In the genomic region with DNA sequence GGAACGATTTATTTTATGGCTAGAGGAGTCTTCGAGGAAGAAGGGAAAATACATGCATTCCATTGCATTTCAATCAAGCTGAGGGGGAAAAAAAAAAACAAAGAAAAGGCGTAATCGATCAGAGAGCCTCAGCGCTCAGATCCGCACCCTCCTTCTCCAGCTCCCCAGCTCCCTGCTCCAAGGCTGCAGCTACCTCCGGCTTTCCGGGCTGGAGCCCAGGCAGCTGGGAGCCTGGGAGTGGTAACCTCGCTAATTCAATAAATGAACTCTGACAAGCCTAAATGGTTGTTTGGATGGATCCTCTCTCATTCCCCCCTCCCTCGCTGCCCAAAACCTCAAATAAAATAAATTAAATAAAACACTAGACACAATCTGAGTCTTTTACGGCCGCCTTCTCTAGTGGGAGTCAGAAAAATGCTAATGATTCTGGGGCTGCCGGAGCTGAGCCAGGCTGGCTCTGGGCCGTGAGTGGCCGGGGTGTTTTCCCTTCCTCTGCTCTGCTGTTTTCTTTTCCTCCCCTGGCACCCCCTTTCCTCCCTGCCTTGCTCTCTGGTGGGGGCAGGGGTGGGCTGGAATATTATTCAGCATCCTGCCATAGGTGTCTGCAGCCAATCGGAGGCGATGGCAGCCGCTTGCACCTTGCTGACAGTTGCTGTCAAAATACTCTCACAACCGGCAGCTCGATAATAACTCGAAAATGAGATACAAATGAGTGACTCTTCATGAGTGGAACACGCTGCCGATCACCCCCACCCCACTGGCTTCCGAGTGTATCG, we compare ENCODE assay signal across 13 cellular contexts.
DNase-seq lines count a peak whose midpoint lies in the region; ATAC-seq and TF ChIP-seq lines count a peak whose summit lies in the region.
"Had no signal": no experiment of that assay in that cellular context is flagged by ENCODE, and none has a peak within 500 bp of the region (broad histone marks: within the 10 kb centered on the region; RNA-seq: fewer than 3 reads in every experiment).

No MANE protein-coding gene starts in this region.

- TF ChIP-seq CTCF in breast epithelium (IDR thresholded peaks at IDR 0.05) (no peak), mammary epithelial cell (conservative IDR thresholded peaks at IDR 0.05 in 1 of 2, IDR thresholded peaks at IDR 0.05 in 1 of 2; ENCODE audit: extremely low read depth in 1 of 2, insufficient read depth in 1 of 2, low read depth in 1 of 2, low read length in 2 of 2) (no peak), choroid plexus epithelial cell (conservative IDR thresholded peaks at IDR 0.05; ENCODE audit: low read depth, low read length) (no peak)

- no peak for TF ChIP-seq POLR2A in breast epithelium (IDR thresholded peaks at IDR 0.05)

- no TSS peak for BruUV-seq in mammary epithelial cell (replicated peaks; lab: Mats Ljungman, UMichigan)

- no peak overlapping the region for H3K9ac ChIP-seq in mammary epithelial cell (ENCODE audit: insufficient read depth, low read length)

- H3K4me1 ChIP-seq in breast epithelium (peaks cover 0 to 9% of the 10 kb centered on the region in 2 donors), mammary epithelial cell (ENCODE audit: insufficient read depth, low read length) (peaks cover 14% of the 10 kb centered on the region)
- H3K4me1 ChIP-seq: A549 had no signal

- H3K79me2 ChIP-seq in mammary epithelial cell (ENCODE audit: insufficient read depth, low read length), result no peaks in the 10 kb centered on the region

- no peaks in the 10 kb centered on the region for H3K36me3 ChIP-seq in breast epithelium
- H3K36me3 ChIP-seq in mammary epithelial cell (ENCODE audit: insufficient read depth, low read length), result no peaks in the 10 kb centered on the region
- no peaks in the 10 kb centered on the region for H3K36me3 ChIP-seq in H7 (replicated peaks; ENCODE audit: control insufficient read depth, insufficient read depth, low read length)
- H3K36me3 ChIP-seq: ovary had no signal

- H4K20me1 ChIP-seq in mammary epithelial cell (ENCODE audit: insufficient read depth, low read length), result no peaks in the 10 kb centered on the region

- H3K4me3 ChIP-seq in breast epithelium, result peak overlapping the region in 2 of 3 donors; percentile 17 to 31
- H3K4me3 ChIP-seq in mammary epithelial cell (replicated peaks in 1 of 3; ENCODE audit: insufficient read depth in 1 of 3, low read depth in 2 of 3, low read length in 3 of 3), result no peak overlapping the region
- H3K4me3 ChIP-seq in choroid plexus epithelial cell (ENCODE audit: low read depth, low read length), result peak overlapping the region; percentile 10
- H3K4me3 ChIP-seq in H7 (ENCODE audit: insufficient read depth, low read depth, low read length), result no peak overlapping the region
- H3K4me3 ChIP-seq: A549, ovary had no signal

- no peak overlapping the region for H3K4me2 ChIP-seq in mammary epithelial cell (ENCODE audit: insufficient read depth, low read depth, low read length)
- H3K4me2 ChIP-seq: A549 had no signal

- in situ Hi-C loops in mammary epithelial cell (cut with MboI; ENCODE audit: low sequenced_read_pairs in 2 of 2), result no loop called here

- intact Hi-C loops in breast epithelium (cut with DNase I; ENCODE audit: low total_unique reads), result loop anchor here (5.0 to 10.0 kb wide), 2 partner anchors 917 to 1915 kb away; no protein-coding TSS in a partner anchor
- intact Hi-C loops in mammary epithelial cell (cut with micrococcal nuclease), result loop anchor here (1.0 kb wide), 1 partner anchor 22 kb away; no protein-coding TSS in a partner anchor
- intact Hi-C loops in Right ventricle myocardium superior (cut with DNase I), result no loop called here

- dilution Hi-C loops in mammary epithelial cell (cut with HindIII; ENCODE audit: low sequenced_read_pairs), result no loop called here

- CTCF ChIA-PET in mammary epithelial cell (lab: Charles Lee; ENCODE audit: low non-redundant PET), result no interaction called here

- no peak for DNase-seq in breast epithelium (ENCODE audit: low spot score in 2 of 2)
- DNase-seq in mammary epithelial cell, result no peak
- no peak for DNase-seq in choroid plexus epithelial cell (ENCODE audit: low read depth)
- peak; percentile 54 for DNase-seq in midbrain (lab: John Stamatoyannopoulos, UW)
- DNase-seq in SHP77 (lab: John Stamatoyannopoulos, UW), result no peak
- no peak for DNase-seq in H7
- DNase-seq in Right ventricle myocardium superior, result no peak
- DNase-seq: GF-D8; NCI-H510A; ovary; stimulated activated CD4-positive, alpha-beta T cell treated with anti-CD3 and anti-CD28 coated beads, Interleukin-12 subunit alpha, Interleukin-12 subunit beta, amount 100 ng/mL, for 4 hours had no signal

- ATAC-seq in HG02970 (IDR thresholded peaks at IDR 0.05; ENCODE audit: low FRiP score, unreplicated experiment) (no peak), Right ventricle myocardium superior (ENCODE audit: poor library complexity) (no peak)

- H3K27ac ChIP-seq in breast epithelium (no peak overlapping the region), mammary epithelial cell (ENCODE audit: insufficient read depth, low read depth, low read length) (no peak overlapping the region)
- H3K27ac ChIP-seq: A549, ovary had no signal

- no peak overlapping the region for H2AFZ ChIP-seq in mammary epithelial cell (ENCODE audit: low read depth, low read length)

- 46% methylated on average over 22 of the region's 25 CpGs for WGBS in mammary epithelial cell (ENCODE audit: low coverage, missing lambda C conversion rate)

- H3K9me3 ChIP-seq in breast epithelium (no peaks in the 10 kb centered on the region), mammary epithelial cell (replicated peaks; ENCODE audit: insufficient read depth, low read length) (no peaks in the 10 kb centered on the region)
- H3K9me3 ChIP-seq: A549, ovary had no signal

- H3K27me3 ChIP-seq in breast epithelium (no peaks in the 10 kb centered on the region), mammary epithelial cell (ENCODE audit: insufficient read depth, low read length) (no peaks in the 10 kb centered on the region), H7 (ENCODE audit: control insufficient read depth, insufficient read depth, low read length) (no peaks in the 10 kb centered on the region)
- H3K27me3 ChIP-seq: ovary had no signal

Comparison
In these comparisons a context has a peak if more than half of its experiments do, and no peak if none do; other contexts are left out.
1. H3K4me3 ChIP-seq: peak in breast epithelium (2 of 3) and choroid plexus epithelial cell (single experiment); none in mammary epithelial cell (0 of 3) and H7 (single experiment).